In genomic region chr12:47964102-47964723, GRCh38 we compare ENCODE assay signal across 8 cellular contexts. TPM values are rescaled to one million over a fixed set of nuclear protein-coding genes. Genes with fewer than 3 reads are reported as not detected.
A peak's percentile ranks its signal among the peaks of the same experiment; 100 is the strongest.
DNase-seq lines count a peak whose midpoint lies in the region; ATAC-seq and TF ChIP-seq lines count a peak whose summit lies in the region.

No MANE protein-coding gene starts in this region.

- no peak for TF ChIP-seq POLR2A in breast epithelium (IDR thresholded peaks at IDR 0.05)

- H3K4me1 ChIP-seq in breast epithelium = no peaks in the 10 kb centered on the region
- H3K4me1 ChIP-seq in lower lobe of right lung = peaks cover 24% of the 10 kb centered on the region
- H3K4me1 ChIP-seq in tibial artery = peaks cover 0 to 33% (median 19%) of the 10 kb centered on the region in 4 donors

- ATAC-seq in lower lobe of right lung (peak in 1 of 2 donors; percentile 6), HG03565 (IDR thresholded peaks at IDR 0.05; ENCODE audit: unreplicated experiment) (no peak)

- TF ChIP-seq CTCF in breast epithelium (IDR thresholded peaks at IDR 0.05) = no peak
- TF ChIP-seq CTCF in lower lobe of right lung (IDR thresholded peaks at IDR 0.05) = no peak
- TF ChIP-seq CTCF in tibial artery (IDR thresholded peaks at IDR 0.05) = no peak

- intact Hi-C loops in breast epithelium (cut with DNase I; ENCODE audit: low total_unique reads) = loop anchor here (1.0 kb wide), 1 partner anchor 24 kb away; no protein-coding TSS in a partner anchor
- intact Hi-C loops in lower lobe of right lung (cut with DNase I) = no loop called here
- intact Hi-C loops in tibial artery (cut with DNase I; ENCODE audit: low total_unique reads) = no loop called here

- H3K27me3 ChIP-seq in breast epithelium (no peaks in the 10 kb centered on the region), lower lobe of right lung (ENCODE audit: low read depth) (no peaks in the 10 kb centered on the region), tibial artery (no peaks in the 10 kb centered on the region)

- H3K27ac ChIP-seq in breast epithelium (peak overlapping the region; percentile 66 to 78), lower lobe of right lung (peak overlapping the region; percentile 75), tibial artery (peak overlapping the region; percentile 72 to 76)

- peak; percentile 43 for DNase-seq in NCI-H82 (lab: John Stamatoyannopoulos, UW)
- DNase-seq in NCI-H82 treated with DMSO at 0.1 percent for 48 hours (lab: John Stamatoyannopoulos, UW; ENCODE audit: unreplicated experiment) = no peak
- DNase-seq in NCI-H2227 (lab: John Stamatoyannopoulos, UW; ENCODE audit: unreplicated experiment) = peak; percentile 31
- no peak for DNase-seq in breast epithelium (ENCODE audit: low spot score in 2 of 2)
- DNase-seq in lower lobe of right lung = no peak
- peak in 1 of 2 donors; percentile 73 for DNase-seq in tibial artery
- no peak for DNase-seq in AG08396 (ENCODE audit: low spot score)

- no peaks in the 10 kb centered on the region for H3K9me3 ChIP-seq in breast epithelium
- H3K9me3 ChIP-seq in lower lobe of right lung = no peaks in the 10 kb centered on the region
- H3K9me3 ChIP-seq in tibial artery = no peaks in the 10 kb centered on the region

- peak overlapping the region; percentile 68 to 85 (median 81) for H3K4me3 ChIP-seq in breast epithelium
- peak overlapping the region; percentile 93 for H3K4me3 ChIP-seq in lower lobe of right lung
- H3K4me3 ChIP-seq in tibial artery = peak overlapping the region; percentile 84 to 94

- no peaks in the 10 kb centered on the region for H3K36me3 ChIP-seq in breast epithelium
- peaks cover 17% of the 10 kb centered on the region for H3K36me3 ChIP-seq in lower lobe of right lung
- peaks cover 0 to 33% (median 0%) of the 10 kb centered on the region in 3 donors for H3K36me3 ChIP-seq in tibial artery

RNA-seq across cellular contexts. Expression of gene TMEM106C, which starts 0.8 kb away (rescaled TPM):
- total RNA-seq in breast epithelium (100 to 1,000 TPM in 1 of 3 donors, 10 to 100 TPM in 2; 35.2 to 131 (median 73.4) TPM), lower lobe of right lung (39.3 TPM)

RNA-seq across cellular contexts. Expression of gene COL2A1, which starts 40.1 kb away (rescaled TPM):
- 1 to 10 TPM in 2 of 3 donors, not detected in 1; 1.6 to 3.2 TPM for total RNA-seq in breast epithelium
- not detected for total RNA-seq in lower lobe of right lung

RNA-seq across cellular contexts. Expression of gene VDR, which starts 59.4 kb away (rescaled TPM):
- total RNA-seq in breast epithelium (10 to 100 TPM in 2 of 3 donors, 1 to 10 TPM in 1; 1.6 to 41.7 (median 16.1) TPM), lower lobe of right lung (24.3 TPM)

Comparison
In these comparisons a context has a peak if more than half of its experiments do, and no peak if none do; other contexts are left out.
1. DNase-seq: peak in NCI-H82 (single experiment) and NCI-H2227 (single experiment); none in NCI-H82 treated with DMSO at 0.1 percent for 48 hours (single experiment), breast epithelium (0 of 2), lower lobe of right lung (single experiment) and AG08396 (single experiment).
2. Peak in every context shown above with its lines, with median percentiles within 50 percentile points of each other: H3K27ac ChIP-seq and H3K4me3 ChIP-seq.